Comparison of ENCODE assay signal across 9 cellular contexts in genomic region chr5:150780816-150781221, GRCh38. TPM values are rescaled to one million over a fixed set of nuclear protein-coding genes. Genes with fewer than 3 reads are reported as not detected.
DNase-seq lines count a peak whose midpoint lies in the region; ATAC-seq and TF ChIP-seq lines count a peak whose summit lies in the region.
"Had no signal": no experiment of that assay in that cellular context is flagged by ENCODE, and none has a peak within 500 bp of the region (broad histone marks: within the 10 kb centered on the region; RNA-seq: fewer than 3 reads in every experiment).

No MANE protein-coding gene starts in this region.

- H3K27me3 Mint-ChIP-seq in T-helper 1 cell treated with Interleukin-12 subunit alpha and Interleukin-12 subunit beta and Interleukin-4 antibody, amounts not matched to agents 30 μg/mL and 1 μg/mL, for 36 hours (ENCODE audit: low read depth): no peaks in the 10 kb centered on the region
- no peaks in the 10 kb centered on the region for H3K27me3 Mint-ChIP-seq in activated CD8-positive, alpha-beta T cell treated with anti-CD3 and anti-CD28 coated beads for 36 hours

- 61% methylated on average over 5 of the region's 5 CpGs for WGBS in hepatocyte (ENCODE audit: low lambda C conversion rate, missing lambda C conversion rate)

- no peak for DNase-seq in T-helper 1 cell
- DNase-seq in activated CD8-positive, alpha-beta T cell treated with anti-CD3 and anti-CD28 coated beads for 36 hours: no peak
- no peak for DNase-seq in hepatocyte (ENCODE audit: low spot score)
- no peak for DNase-seq in substantia nigra (lab: John Stamatoyannopoulos, UW)
- no peak for DNase-seq in NK-92 (lab: John Stamatoyannopoulos, UW; ENCODE audit: unreplicated experiment)
- no peak for DNase-seq in T-helper 9 cell
- DNase-seq in stimulated activated naive CD4-positive, alpha-beta T cell treated with Interleukin-2 at 50 U/mL for 16 hours (lab: John Stamatoyannopoulos, UW): no peak

- CTCF ChIA-PET in activated CD8-positive, alpha-beta T cell treated with anti-CD3 and anti-CD28 coated beads for 36 hours (lab: Charles Lee): interaction anchor here (0.7 to 4.2 kb wide), 5 partner anchors 10 to 81 kb away, joined by 3 to 29 read pairs (median 6); partner anchors contain the start of genes DCTN4 and IRGM

- peak overlapping the region; percentile 85 for H3K27ac Mint-ChIP-seq in T-helper 1 cell treated with Interleukin-12 subunit alpha and Interleukin-12 subunit beta and Interleukin-4 antibody, amounts not matched to agents 30 μg/mL and 1 μg/mL, for 36 hours
- peak overlapping the region; percentile 93 for H3K27ac Mint-ChIP-seq in activated CD8-positive, alpha-beta T cell treated with anti-CD3 and anti-CD28 coated beads for 36 hours

- POLR2A ChIA-PET in activated CD8-positive, alpha-beta T cell treated with anti-CD3 and anti-CD28 coated beads for 36 hours (lab: Charles Lee): interaction anchor here (0.9 to 3.4 kb wide), 4 partner anchors 9 to 80 kb away, joined by 3 to 17 read pairs (median 6); partner anchors contain the start of genes IRGM and RBM22

- H3K4me1 Mint-ChIP-seq in T-helper 1 cell treated with Interleukin-12 subunit alpha and Interleukin-12 subunit beta and Interleukin-4 antibody, amounts not matched to agents 30 μg/mL and 1 μg/mL, for 36 hours (ENCODE audit: low read depth): peaks cover 64% of the 10 kb centered on the region
- peaks cover 69% of the 10 kb centered on the region for H3K4me1 Mint-ChIP-seq in activated CD8-positive, alpha-beta T cell treated with anti-CD3 and anti-CD28 coated beads for 36 hours (ENCODE audit: low read depth)

- H3K27me3 ChIP-seq in hepatocyte: no peaks in the 10 kb centered on the region

- peaks cover 1% of the 10 kb centered on the region for H3K9me3 Mint-ChIP-seq in T-helper 1 cell treated with Interleukin-12 subunit alpha and Interleukin-12 subunit beta and Interleukin-4 antibody, amounts not matched to agents 30 μg/mL and 1 μg/mL, for 36 hours
- H3K9me3 Mint-ChIP-seq in activated CD8-positive, alpha-beta T cell treated with anti-CD3 and anti-CD28 coated beads for 36 hours: peaks cover 4% of the 10 kb centered on the region

- H3K4me3 ChIP-seq in hepatocyte: no peak overlapping the region
- H3K4me3 ChIP-seq: A549 had no signal

- no peak for ATAC-seq in activated CD8-positive, alpha-beta T cell treated with anti-CD3 and anti-CD28 coated beads for 36 hours
- ATAC-seq: A549 had no signal

- H3K9me2 ChIP-seq in hepatocyte (replicated peaks; ENCODE audit: insufficient read depth): no peaks in the 10 kb centered on the region

- H3K4me3 Mint-ChIP-seq in T-helper 1 cell treated with Interleukin-12 subunit alpha and Interleukin-12 subunit beta and Interleukin-4 antibody, amounts not matched to agents 30 μg/mL and 1 μg/mL, for 36 hours: peak overlapping the region; percentile 99
- peak overlapping the region; percentile 99 for H3K4me3 Mint-ChIP-seq in activated CD8-positive, alpha-beta T cell treated with anti-CD3 and anti-CD28 coated beads for 36 hours

- peaks cover 56% of the 10 kb centered on the region for H3K79me2 ChIP-seq in hepatocyte

- H3K36me3 Mint-ChIP-seq in T-helper 1 cell treated with Interleukin-12 subunit alpha and Interleukin-12 subunit beta and Interleukin-4 antibody, amounts not matched to agents 30 μg/mL and 1 μg/mL, for 36 hours (ENCODE audit: low read depth): peaks cover 5% of the 10 kb centered on the region
- peaks cover 8% of the 10 kb centered on the region for H3K36me3 Mint-ChIP-seq in activated CD8-positive, alpha-beta T cell treated with anti-CD3 and anti-CD28 coated beads for 36 hours (ENCODE audit: low read depth)

- no peak for TF ChIP-seq CTCF in activated CD8-positive, alpha-beta T cell treated with anti-CD3 and anti-CD28 coated beads for 36 hours (IDR thresholded peaks at IDR 0.05)
- TF ChIP-seq CTCF in hepatocyte (IDR thresholded peaks at IDR 0.05; ENCODE audit: poor library complexity): no peak

- no peaks in the 10 kb centered on the region for H3K9me3 ChIP-seq in hepatocyte (ENCODE audit: low read depth)

- H3K4me2 ChIP-seq in hepatocyte: peak overlapping the region; percentile 77
- H3K4me2 ChIP-seq: A549 had no signal

- H3K27ac ChIP-seq in hepatocyte: peak overlapping the region; percentile 83
- H3K27ac ChIP-seq in substantia nigra (ENCODE audit: low read depth, low read length, poor library complexity, severe bottlenecking): peak overlapping the region; percentile 58
- H3K27ac ChIP-seq: A549 had no signal

- intact Hi-C loops in activated CD8-positive, alpha-beta T cell treated with anti-CD3 and anti-CD28 coated beads for 36 hours (cut with micrococcal nuclease): loop anchor here (5.0 to 10.0 kb wide), 2 partner anchors 79 to 216 kb away; partner anchors contain the start of gene RBM22

- peaks cover 39% of the 10 kb centered on the region for H3K4me1 ChIP-seq in hepatocyte (ENCODE audit: insufficient read depth)

- no peak overlapping the region for H2AFZ ChIP-seq in hepatocyte

- no peaks in the 10 kb centered on the region for H4K20me1 ChIP-seq in hepatocyte (ENCODE audit: insufficient read depth, poor library complexity, severe bottlenecking)

- no peaks in the 10 kb centered on the region for H3K36me3 ChIP-seq in hepatocyte (replicated peaks; ENCODE audit: insufficient read depth, low read depth)

RNA-seq across cellular contexts. Expression of gene SMIM3, which starts 2.3 kb away (rescaled TPM):
- total RNA-seq in activated CD8-positive, alpha-beta T cell treated with anti-CD3 and anti-CD28 coated beads for 36 hours: 1 to 10 TPM; 8.6 to 8.8 TPM
- 47.7 and 52.2 TPM in 2 replicates for total RNA-seq in hepatocyte
- 44.2 and 45.5 TPM in 2 replicates for polyA plus RNA-seq in hepatocyte

RNA-seq across cellular contexts. Expression of gene DCTN4, which starts 22.0 kb away (rescaled TPM):
- 10 to 100 TPM; 30.1 to 35.5 TPM for total RNA-seq in activated CD8-positive, alpha-beta T cell treated with anti-CD3 and anti-CD28 coated beads for 36 hours
- 50.0 and 63.9 TPM in 2 replicates for total RNA-seq in hepatocyte
- 18.3 and 22.9 TPM in 2 replicates for polyA plus RNA-seq in hepatocyte
